Comparison of ENCODE assay signal across 20 cellular contexts in genomic region chr15:55856506-55856905, GRCh38.
"Had no signal": no experiment of that assay in that cellular context is flagged by ENCODE, and none has a peak within 500 bp of the region (broad histone marks: within the 10 kb centered on the region; RNA-seq: fewer than 3 reads in every experiment).

No MANE protein-coding gene starts in this region.

- H3K4me1 ChIP-seq: ascending aorta, esophagus squamous epithelium, foreskin keratinocyte, left lung had no signal

- DNase-seq: activated CD4-positive, alpha-beta T cell treated with anti-CD3 and anti-CD28 coated beads, Interleukin-2, amount 10 ng/mL, durations not matched to agents 24 days and 14 days; activated CD8-positive, alpha-beta memory T cell treated with anti-CD3 and anti-CD28 coated beads, Interleukin-2, amount 10 ng/mL, durations not matched to agents 7 days and 5 days; activated CD8-positive, alpha-beta T cell treated with anti-CD3 and anti-CD28 coated beads for 36 hours; activated T-cell treated with anti-CD3 and anti-CD28 coated beads, Interleukin-2, amount 50 U/mL, for 1 hour; brain microvascular endothelial cell; central memory CD4-positive, alpha-beta T cell; dorsolateral prefrontal cortex; effector memory CD8-positive, alpha-beta T cell; esophagus squamous epithelium; foreskin keratinocyte; left lung; mammary epithelial cell; midbrain; natural killer cell; stimulated activated CD4-positive, alpha-beta T cell treated with anti-CD3 and anti-CD28 coated beads, Interleukin-4, amount 100 ng/mL, for 24 hours; stimulated activated naive CD4-positive, alpha-beta T cell treated with Interleukin-2 at 50 U/mL for 16 hours; T1000 had no signal

- ATAC-seq: activated CD8-positive, alpha-beta memory T cell treated with anti-CD3 and anti-CD28 coated beads, Interleukin-2, amount 10 ng/mL, durations not matched to agents 7 days and 5 days; activated CD8-positive, alpha-beta T cell treated with anti-CD3 and anti-CD28 coated beads for 36 hours; activated naive CD4-positive, alpha-beta T cell treated with anti-CD3 and anti-CD28 coated beads, Interleukin-2, amount 50 U/mL, for 72 hours; effector memory CD8-positive, alpha-beta T cell; foreskin keratinocyte; left lung; natural killer cell had no signal

- H3K4me3 ChIP-seq: ascending aorta, dorsolateral prefrontal cortex, esophagus squamous epithelium, left lung, thoracic aorta had no signal

- H3K27ac ChIP-seq: ascending aorta, brain microvascular endothelial cell, dorsolateral prefrontal cortex, esophagus squamous epithelium, foreskin keratinocyte, left lung, thoracic aorta had no signal

- H3K9me3 ChIP-seq: ascending aorta, esophagus squamous epithelium, left lung, thoracic aorta had no signal

- H3K27me3 ChIP-seq: ascending aorta, brain microvascular endothelial cell, dorsolateral prefrontal cortex, esophagus squamous epithelium, foreskin keratinocyte, left lung had no signal
